11 cellular contexts compared by ENCODE assay signal in genomic region chr17:14304876-14305636, GRCh38. TPM values are rescaled to one million over a fixed set of nuclear protein-coding genes. Genes with fewer than 3 reads are reported as not detected.
DNase-seq lines count a peak whose midpoint lies in the region; ATAC-seq and TF ChIP-seq lines count a peak whose summit lies in the region.
"Had no signal": no experiment of that assay in that cellular context is flagged by ENCODE, and none has a peak within 500 bp of the region (broad histone marks: within the 10 kb centered on the region; RNA-seq: fewer than 3 reads in every experiment).

No MANE protein-coding gene starts in this region.

- no peaks in the 10 kb centered on the region for H3K9me3 Mint-ChIP-seq in activated naive CD8-positive, alpha-beta T cell treated with anti-CD3 and anti-CD28 coated beads, Interleukin-2, amount 10 ng/mL, durations not matched to agents 7 days and 5 days
- no peaks in the 10 kb centered on the region for H3K9me3 Mint-ChIP-seq in Caco-2 (ENCODE audit: unreplicated experiment)

- TF ChIP-seq RAD21 in HCT116 (IDR thresholded peaks at IDR 0.05; ENCODE audit: low read depth) (no peak), liver (IDR thresholded peaks at IDR 0.05) (no peak)

- TF ChIP-seq POLR2A in HCT116 (IDR thresholded peaks at IDR 0.05; ENCODE audit: borderline replicate concordance, extremely low read depth, insufficient read depth, insufficient read length), result no peak

- no peaks in the 10 kb centered on the region for H4K20me1 ChIP-seq in HCT116 (ENCODE audit: insufficient read depth)

- 68% methylated on average over 12 of the region's 12 CpGs for WGBS in liver

- POLR2A ChIA-PET in AG04450 (lab: Yijun Ruan, JAX) (no interaction called here), HCT116 (lab: Charles Lee) (no interaction called here), Caco-2 (lab: Charles Lee) (no interaction called here)
- POLR2A ChIA-PET in activated naive CD8-positive, alpha-beta T cell treated with anti-CD3 and anti-CD28 coated beads, Interleukin-2, amount 10 ng/mL, durations not matched to agents 7 days and 5 days (lab: Charles Lee), result no interaction called here

- ATAC-seq in HCT116, result no peak
- no peak for ATAC-seq in activated naive CD8-positive, alpha-beta T cell treated with anti-CD3 and anti-CD28 coated beads, Interleukin-2, amount 10 ng/mL, durations not matched to agents 7 days and 5 days (ENCODE audit: low read depth)
- no peak for ATAC-seq in GM21619 (IDR thresholded peaks at IDR 0.05; ENCODE audit: unreplicated experiment)
- ATAC-seq in GM19452 (IDR thresholded peaks at IDR 0.05; ENCODE audit: unreplicated experiment), result no peak

- H3K79me2 ChIP-seq in HCT116 (ENCODE audit: insufficient read depth, low read length), result no peaks in the 10 kb centered on the region

- H3K27ac ChIP-seq in AG04450 (ENCODE audit: low read depth, low read length) (no peak overlapping the region), HCT116 (ENCODE audit: low read depth, low read length) (no peak overlapping the region), liver (ENCODE audit: low read depth in 1 of 2, low read length in 2 of 2) (peak overlapping the region; percentile 94 to 99)
- H3K27ac ChIP-seq: testis had no signal

- intact Hi-C loops in HCT116 (cut with micrococcal nuclease), result loop anchor here (5.0 to 10.0 kb wide), 3 partner anchors 260 to 1273 kb away; no protein-coding TSS in a partner anchor
- intact Hi-C loops in Caco-2 (cut with micrococcal nuclease; ENCODE audit: unreplicated experiment), result loop anchor here (10.0 kb wide), 1 partner anchor 70 kb away; no protein-coding TSS in a partner anchor

- no peak overlapping the region for H3K9ac ChIP-seq in HCT116 (ENCODE audit: low read length)
- peak overlapping the region in 1 of 2 donors; percentile 33 for H3K9ac ChIP-seq in liver (ENCODE audit: low read depth in 1 of 2, low read length in 2 of 2)

- no peaks in the 10 kb centered on the region for H3K9me2 ChIP-seq in HCT116 (ENCODE audit: insufficient read depth)

- TF ChIP-seq CTCF in AG04450 (IDR thresholded peaks at IDR 0.05; ENCODE audit: low read depth, low read length) (no peak), HCT116 (IDR thresholded peaks at IDR 0.05 in 2 of 3, conservative IDR thresholded peaks at IDR 0.05 in 1 of 3; ENCODE audit: borderline replicate concordance in 1 of 3, insufficient read depth in 1 of 3, low read depth in 2 of 3, low read length in 2 of 3) (no peak), liver (IDR thresholded peaks at IDR 0.05; ENCODE audit: low read depth, low read length, missing input control) (no peak), Caco-2 (IDR thresholded peaks at IDR 0.05; ENCODE audit: insufficient read depth in 1 of 2, low read depth in 1 of 2, low read length in 1 of 2, severe bottlenecking in 1 of 2, unreplicated experiment in 1 of 2) (no peak)

- H3K4me3 Mint-ChIP-seq in activated naive CD8-positive, alpha-beta T cell treated with anti-CD3 and anti-CD28 coated beads, Interleukin-2, amount 10 ng/mL, durations not matched to agents 7 days and 5 days, result peak overlapping the region; percentile 10
- no peak overlapping the region for H3K4me3 Mint-ChIP-seq in Caco-2 (ENCODE audit: unreplicated experiment)

- H3K36me3 Mint-ChIP-seq in activated naive CD8-positive, alpha-beta T cell treated with anti-CD3 and anti-CD28 coated beads, Interleukin-2, amount 10 ng/mL, durations not matched to agents 7 days and 5 days, result peaks cover 4% of the 10 kb centered on the region
- H3K36me3 Mint-ChIP-seq in Caco-2 (ENCODE audit: insufficient read depth, unreplicated experiment), result peaks cover 6% of the 10 kb centered on the region

- H3K36me3 ChIP-seq in HCT116 (ENCODE audit: control insufficient read depth in 1 of 2, insufficient read depth in 2 of 2, low read length in 2 of 2) (no peaks in the 10 kb centered on the region), liver (ENCODE audit: control insufficient read depth in 4 of 4, insufficient read depth in 3 of 4, low read depth in 1 of 4, low read length in 3 of 4) (no peaks in the 10 kb centered on the region), Caco-2 (ENCODE audit: control insufficient read depth, insufficient read depth, low read length) (no peaks in the 10 kb centered on the region)

- H3K27ac Mint-ChIP-seq in activated naive CD8-positive, alpha-beta T cell treated with anti-CD3 and anti-CD28 coated beads, Interleukin-2, amount 10 ng/mL, durations not matched to agents 7 days and 5 days, result no peak overlapping the region
- no peak overlapping the region for H3K27ac Mint-ChIP-seq in Caco-2 (ENCODE audit: unreplicated experiment)

- no peaks in the 10 kb centered on the region for H3K27me3 ChIP-seq in AG04450 (ENCODE audit: control insufficient read depth, insufficient read depth, low read length)
- H3K27me3 ChIP-seq in HCT116 (ENCODE audit: insufficient read depth, low read length), result no peaks in the 10 kb centered on the region
- no peaks in the 10 kb centered on the region for H3K27me3 ChIP-seq in liver (ENCODE audit: control insufficient read depth in 4 of 4, insufficient read depth in 4 of 4, low read length in 3 of 4)
- H3K27me3 ChIP-seq in Caco-2 (replicated peaks; ENCODE audit: control insufficient read depth, insufficient read depth, low read length), result no peaks in the 10 kb centered on the region
- H3K27me3 ChIP-seq: testis had no signal

- H2AFZ ChIP-seq in HCT116 (ENCODE audit: low read depth, low read length, poor library complexity, severe bottlenecking), result no peak overlapping the region

- DNase-seq in AG04450 (ENCODE audit: low read depth, low spot score), result no peak
- no peak for DNase-seq in HCT116 (ENCODE audit: low read depth, low spot score)
- no peak for DNase-seq in activated naive CD8-positive, alpha-beta T cell treated with anti-CD3 and anti-CD28 coated beads, Interleukin-2, amount 10 ng/mL, durations not matched to agents 7 days and 5 days
- no peak for DNase-seq in Caco-2
- no peak for DNase-seq in T1000 (lab: John Stamatoyannopoulos, UW)
- DNase-seq: NCI-H446, SW 1271, testis had no signal

- H3K4me2 ChIP-seq in HCT116 (ENCODE audit: low read length), result no peak overlapping the region

- peaks cover 11 to 27% of the 10 kb centered on the region in 2 experiments; a peak in 3 of 4 replicates for H3K4me1 ChIP-seq in HCT116 (ENCODE audit: control insufficient read depth in 1 of 2, insufficient read depth in 2 of 2, low read length in 2 of 2)
- peaks cover 4 to 42% (median 33%) of the 10 kb centered on the region in 4 donors for H3K4me1 ChIP-seq in liver (ENCODE audit: control insufficient read depth in 4 of 4, insufficient read depth in 4 of 4, low read length in 3 of 4)
- no peaks in the 10 kb centered on the region for H3K4me1 ChIP-seq in Caco-2

- peak overlapping the region; percentile 94 for H3K4me3 ChIP-seq in AG04450 (ENCODE audit: low read depth, low read length)
- H3K4me3 ChIP-seq in HCT116 (replicated peaks in 1 of 2; ENCODE audit: low read depth in 1 of 2, low read length in 2 of 2), result no peak overlapping the region
- H3K4me3 ChIP-seq in liver (ENCODE audit: low read depth in 1 of 3, low read length in 3 of 3), result peak overlapping the region in 2 of 3 donors; percentile 9 to 84
- H3K4me3 ChIP-seq in Caco-2 (ENCODE audit: low read depth, low read length), result no peak overlapping the region
- H3K4me3 ChIP-seq: testis had no signal

- H3K9me3 ChIP-seq in AG04450 (ENCODE audit: control insufficient read depth, insufficient read depth, low read length) (no peaks in the 10 kb centered on the region; the same call in 1 of the 2 replicates), HCT116 (ENCODE audit: control insufficient read depth in 1 of 2, insufficient read depth in 1 of 2, low read depth in 1 of 2, low read length in 2 of 2) (no peaks in the 10 kb centered on the region), liver (ENCODE audit: control insufficient read depth in 4 of 4, low read length in 3 of 4) (no peaks in the 10 kb centered on the region), Caco-2 (no peaks in the 10 kb centered on the region)
- H3K9me3 ChIP-seq: testis had no signal

- BruUV-seq in HCT116 (replicated peaks; lab: Mats Ljungman, UMichigan) (TSS peak; percentile 24), Caco-2 (replicated peaks; lab: Mats Ljungman, UMichigan) (no TSS peak)

- peaks cover 37% of the 10 kb centered on the region for H3K4me1 Mint-ChIP-seq in activated naive CD8-positive, alpha-beta T cell treated with anti-CD3 and anti-CD28 coated beads, Interleukin-2, amount 10 ng/mL, durations not matched to agents 7 days and 5 days
- no peaks in the 10 kb centered on the region for H3K4me1 Mint-ChIP-seq in Caco-2 (ENCODE audit: low read depth, unreplicated experiment)

- peaks cover 8% of the 10 kb centered on the region for H3K27me3 Mint-ChIP-seq in activated naive CD8-positive, alpha-beta T cell treated with anti-CD3 and anti-CD28 coated beads, Interleukin-2, amount 10 ng/mL, durations not matched to agents 7 days and 5 days
- no peaks in the 10 kb centered on the region for H3K27me3 Mint-ChIP-seq in Caco-2 (ENCODE audit: insufficient read depth, unreplicated experiment)

- CTCF ChIA-PET in AG04450 (lab: Charles Lee), result interaction anchor here (1.1 to 1.5 kb wide), 2 partner anchors 707 to 711 kb away, joined by 3 to 5 read pairs; no protein-coding TSS in a partner anchor
- CTCF ChIA-PET in HCT116 (lab: Charles Lee), result interaction anchor here (1.5 kb wide), 1 partner anchor 707 kb away, joined by 3 read pairs; no protein-coding TSS in a partner anchor
- CTCF ChIA-PET in Caco-2 (lab: Charles Lee), result no interaction called here

- RAD21 ChIA-PET in HCT116 (lab: Charles Lee; ENCODE audit: low non-redundant PET in 1 of 2, low total read pairs in 2 of 2, uncharacterized antibody in 2 of 2, unreplicated experiment in 2 of 2), result no interaction called here

TF ChIP-seq in HCT116, 20 proteins besides CTCF, POLR2A, EP300 and RAD21 (continues in another document):
- TF ChIP-seq SIN3A (IDR thresholded peaks at IDR 0.05; ENCODE audit: low read depth), result no peak
- no peak for TF ChIP-seq POLR2AphosphoS5 (IDR thresholded peaks at IDR 0.05; ENCODE audit: low read depth, low read length)
- no peak for TF ChIP-seq EZH2 (IDR thresholded peaks at IDR 0.05)
- no peak for TF ChIP-seq EGR1 (IDR thresholded peaks at IDR 0.05; ENCODE audit: low read depth)
- TF ChIP-seq ELF1 (IDR thresholded peaks at IDR 0.05; ENCODE audit: borderline replicate concordance, low read depth), result no peak

TF ChIP-seq in liver, 16 proteins besides CTCF, POLR2A, EP300 and RAD21 (continues in another document):
- TF ChIP-seq NR2F2 (IDR thresholded peaks at IDR 0.05) (no peak), SP1 (IDR thresholded peaks at IDR 0.05) (no peak), FOXA1 (IDR thresholded peaks at IDR 0.05) (no peak), EGR1 (IDR thresholded peaks at IDR 0.05; ENCODE audit: low read depth in 2 of 2) (no peak), RXRA (IDR thresholded peaks at IDR 0.05) (no peak)

RNA-seq across cellular contexts. Expression of gene HS3ST3B1, which starts 4.2 kb away (rescaled TPM):
- polyA plus RNA-seq in AG04450 (2011; rRNA removed) (9.6 and 10.3 TPM in 2 replicates), liver (10 to 100 TPM; 11.9 to 17.8 TPM)
- polyA minus RNA-seq in AG04450 (2011; rRNA and poly(A)+ RNA removed), result 23.7 and 27.6 TPM in 2 replicates
- total RNA-seq in HCT116 (2021; ENCODE audit: unreplicated experiment) (2.4 TPM), liver (10 to 100 TPM; 26.9 to 33.5 TPM), Caco-2 (2022) (1.8 and 1.9 TPM in 2 replicates)
- polyA plus RNA-seq in HCT116 (2012), result 0.75 and 0.87 TPM in 2 replicates
- 10 to 100 TPM in 1 of 2 experiments, 1 to 10 TPM in 1; 9.3 to 10.0 TPM for total RNA-seq in activated naive CD8-positive, alpha-beta T cell treated with anti-CD3 and anti-CD28 coated beads, Interleukin-2, amount 10 ng/mL, durations not matched to agents 7 days and 5 days

Comparison
In these comparisons a context has a peak if more than half of its experiments do, and no peak if none do; other contexts are left out.
1. H3K27ac ChIP-seq: peak in liver (2 of 2); none in AG04450 (single experiment) and HCT116 (single experiment).
2. H3K4me3 ChIP-seq: peak in AG04450 (single experiment) and liver (2 of 3); none in HCT116 (0 of 2) and Caco-2 (single experiment).